Comparison of ENCODE assay signal across 8 cellular contexts in the genomic region with DNA sequence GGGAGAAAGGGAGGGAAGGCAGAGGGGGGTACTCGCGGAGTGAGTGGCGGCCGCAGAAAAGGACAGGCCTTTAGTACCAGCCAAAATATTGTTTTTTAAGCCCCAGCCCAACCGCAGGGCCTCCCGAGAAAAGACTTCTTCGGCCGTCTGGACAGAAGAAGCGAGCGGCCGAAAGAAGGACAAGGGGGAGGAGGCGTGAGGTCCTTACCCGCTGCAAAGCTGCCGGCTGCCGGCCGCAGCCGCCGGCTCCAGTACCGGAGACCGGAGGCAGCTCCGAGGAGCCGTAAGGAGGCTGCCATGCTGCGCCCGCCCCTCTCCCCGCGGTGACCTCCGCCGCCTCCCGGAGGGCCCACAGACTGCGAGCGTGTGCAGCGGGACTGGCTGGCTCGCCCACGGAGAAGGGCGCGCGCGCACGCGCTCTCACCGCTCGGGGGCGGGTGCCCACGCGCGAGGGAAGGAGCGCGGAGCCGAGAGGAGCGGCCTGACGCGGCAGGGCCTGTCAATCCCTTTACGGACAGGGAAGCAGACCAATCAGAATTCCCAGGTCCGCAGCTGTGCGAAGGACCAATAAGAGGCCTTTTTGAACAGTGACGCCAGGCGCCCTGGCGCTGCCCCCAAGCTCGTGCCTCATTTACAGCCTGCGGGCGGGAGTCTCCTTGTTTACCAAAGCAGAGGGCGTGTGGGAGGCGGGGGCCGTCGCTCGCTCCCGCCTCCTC. TPM values are rescaled to one million over a fixed set of nuclear protein-coding genes. Genes with fewer than 3 reads are reported as not detected.
A peak's percentile ranks its signal among the peaks of the same experiment; 100 is the strongest.
DNase-seq lines count a peak whose midpoint lies in the region; ATAC-seq and TF ChIP-seq lines count a peak whose summit lies in the region.

HIBADH (minus strand) TSS at position 394 of the 716 bp plus-strand sequence; CDS start at position 299, 95 bp downstream.

- peak within 1 kb of the TSS; percentile 91 for H3K4me3 ChIP-seq in MG63
- H3K4me3 ChIP-seq in fibroblast of pulmonary artery (replicated peaks; ENCODE audit: low read depth, low read length), result peak within 1 kb of the TSS; percentile 77

- peak within 1 kb of the TSS; percentile 98 for H3K9ac ChIP-seq in ES-I3 (ENCODE audit: low read depth, low read length)
- peak within 1 kb of the TSS; percentile 97 for H3K9ac ChIP-seq in H9 (ENCODE audit: extremely low read depth, insufficient read length, low read length)

- peak within 1 kb of the TSS; percentile 80 to 89 (median 87); a peak in 6 of 7 replicates for H3K27ac Mint-ChIP-seq in H9
- H3K27ac Mint-ChIP-seq in natural killer cell treated with Interleukin-12 subunit alpha and Interleukin-12 subunit beta and Interleukin-15 and Interleukin-18, amount 100 ng/mL, for 72 hours, result peak within 1 kb of the TSS; percentile 43 to 85

- no peak within 1 kb of the TSS for H2BK20ac ChIP-seq in H9 (ENCODE audit: low read depth, low read length, poor library complexity, severe bottlenecking)

- peak within 1 kb of the TSS; percentile 61 for H4K8ac ChIP-seq in H9 (replicated peaks; ENCODE audit: insufficient read length, low read depth, low read length)

- peak within 1 kb of the TSS; percentile 96 for H3K18ac ChIP-seq in H9 (ENCODE audit: insufficient read length, low read depth, low read length)

- peak within 1 kb of the TSS; percentile 76 for H3K14ac ChIP-seq in H9 (ENCODE audit: insufficient read depth, low read length)

- peak; percentile 99 for ATAC-seq in natural killer cell treated with Interleukin-12 subunit alpha and Interleukin-12 subunit beta and Interleukin-15 and Interleukin-18, amount 100 ng/mL, for 72 hours
- ATAC-seq in stimulated activated naive CD8-positive, alpha-beta T cell treated with anti-CD3 and anti-CD28 coated beads, Interleukin-15, Interleukin-2, amounts not matched to agents 100 U/mL and 50 U/mL, for 24 hours, result peak; percentile 100

- H3K4ac ChIP-seq in H9 (ENCODE audit: low read depth, low read length), result no peak within 1 kb of the TSS

- H3K27ac ChIP-seq in H9 (ENCODE audit: insufficient read length, low read depth, low read length), result no peak within 1 kb of the TSS

- no peak within 1 kb of the TSS for H2BK5ac ChIP-seq in H9 (ENCODE audit: insufficient read length, low read length)

- no peak within 1 kb of the TSS for H3K56ac ChIP-seq in H9 (ENCODE audit: insufficient read length, low read depth, low read length)

- H3K36me3 Mint-ChIP-seq in H9 (ENCODE audit: insufficient read depth in 1 of 3, low read depth in 3 of 3), result peaks cover 0 to 10% (median 0%) of the 10 kb centered on the region in 3 experiments; a peak in 3 of 7 replicates
- H3K36me3 Mint-ChIP-seq in natural killer cell treated with Interleukin-12 subunit alpha and Interleukin-12 subunit beta and Interleukin-15 and Interleukin-18, amount 100 ng/mL, for 72 hours, result no peaks in the 10 kb centered on the region

- TF ChIP-seq CTCF in H9 (conservative IDR thresholded peaks at IDR 0.05) (no peak), fibroblast of pulmonary artery (IDR thresholded peaks at IDR 0.05; ENCODE audit: low read length, missing control alignments) (no peak)

- H3K9me3 ChIP-seq in ES-I3 (ENCODE audit: control insufficient read depth, insufficient read depth, low read length), result no peaks in the 10 kb centered on the region
- H3K9me3 ChIP-seq in H9 (ENCODE audit: control insufficient read depth, low read depth, low read length), result no peaks in the 10 kb centered on the region
- H3K9me3 ChIP-seq in MG63, result no peaks in the 10 kb centered on the region

- no peak within 1 kb of the TSS for H3K23ac ChIP-seq in H9 (ENCODE audit: insufficient read length, low read depth, low read length)

- H4K91ac ChIP-seq in H9 (ENCODE audit: insufficient read length, low read depth, low read length), result peak within 1 kb of the TSS; percentile 69

- WGBS in H9 (ENCODE audit: extremely low coverage, insufficient read length, low lambda C conversion rate), result no CpG with 5 or more reads among the region's 67 CpGs

- peaks cover 8% of the 10 kb centered on the region for H3K23me2 ChIP-seq in H9 (ENCODE audit: insufficient read length, low read depth, low read length, poor library complexity, severe bottlenecking)

- H2BK12ac ChIP-seq in H9 (ENCODE audit: insufficient read length, low read depth, low read length), result no peak within 1 kb of the TSS

- H4K5ac ChIP-seq in H9 (ENCODE audit: insufficient read length, low read depth, low read length), result no peak within 1 kb of the TSS

- H3K4me1 Mint-ChIP-seq in H9, result peaks cover 7 to 8% of the 10 kb centered on the region in 2 experiments
- peaks cover 3 to 7% of the 10 kb centered on the region in 2 donors for H3K4me1 Mint-ChIP-seq in natural killer cell treated with Interleukin-12 subunit alpha and Interleukin-12 subunit beta and Interleukin-15 and Interleukin-18, amount 100 ng/mL, for 72 hours (ENCODE audit: low read depth in 2 of 2)

- peak within 1 kb of the TSS; percentile 75 for H2AFZ ChIP-seq in H9 (ENCODE audit: low read length)

- no peaks in the 10 kb centered on the region for H3K79me1 ChIP-seq in H9 (ENCODE audit: insufficient read depth, low read depth, low read length, poor library complexity, severe bottlenecking)

- H3K4me3 Mint-ChIP-seq in H9, result peak within 1 kb of the TSS; percentile 86 to 91
- peak within 1 kb of the TSS; percentile 79 for H3K4me3 Mint-ChIP-seq in natural killer cell treated with Interleukin-12 subunit alpha and Interleukin-12 subunit beta and Interleukin-15 and Interleukin-18, amount 100 ng/mL, for 72 hours

- no peaks in the 10 kb centered on the region for H3K79me2 ChIP-seq in H9 (ENCODE audit: insufficient read depth, low read length)

- H2AK5ac ChIP-seq in H9 (ENCODE audit: insufficient read length, low read length), result no peak within 1 kb of the TSS

- peaks cover 0 to 4% of the 10 kb centered on the region in 2 experiments; a peak in 1 of 5 replicates for H3K9me3 Mint-ChIP-seq in H9
- H3K9me3 Mint-ChIP-seq in natural killer cell treated with Interleukin-12 subunit alpha and Interleukin-12 subunit beta and Interleukin-15 and Interleukin-18, amount 100 ng/mL, for 72 hours, result no peaks in the 10 kb centered on the region

- H4K20me1 ChIP-seq in H9 (ENCODE audit: control insufficient read depth, insufficient read depth, insufficient read length), result no peaks in the 10 kb centered on the region

- H2BK120ac ChIP-seq in H9 (ENCODE audit: low read depth, low read length, poor library complexity, severe bottlenecking), result no peak within 1 kb of the TSS

- H3K4me1 ChIP-seq in ES-I3 (ENCODE audit: insufficient read depth, low read length) (no peaks in the 10 kb centered on the region), H9 (ENCODE audit: insufficient read depth, low read length) (no peaks in the 10 kb centered on the region; the same call in 1 of the 2 replicates)

- H3K36me3 ChIP-seq in ES-I3 (ENCODE audit: insufficient read depth, low read length) (0 out of 2 replicates have a peak, but pooled peaks cover 2% of the 10 kb centered on the region), MG63 (no peaks in the 10 kb centered on the region)

- peak within 1 kb of the TSS; percentile 73; the same call in 1 of the 2 replicates for H2BK15ac ChIP-seq in H9 (ENCODE audit: low read depth, low read length)

- DNase-seq in H9, result peak; percentile 99
- peak; percentile 99 for DNase-seq in MG63
- peak; percentile 100 for DNase-seq in SHP77 treated with DMSO at 0.1 percent for 48 hours (lab: John Stamatoyannopoulos, UW)
- DNase-seq in activated effector memory CD4-positive, alpha-beta T cell treated with anti-CD3 and anti-CD28 coated beads, Interleukin-2, amount 50 U/mL, for 16 hours, result peak; percentile 98
- peak; percentile 100 for DNase-seq in fibroblast of pulmonary artery (ENCODE audit: low read depth)
- peak; percentile 98 for DNase-seq in natural killer cell treated with Interleukin-12 subunit alpha and Interleukin-12 subunit beta and Interleukin-15 and Interleukin-18, amount 100 ng/mL, for 72 hours (ENCODE audit: low spot score)
- peak; percentile 91 for DNase-seq in stimulated activated naive CD8-positive, alpha-beta T cell treated with anti-CD3 and anti-CD28 coated beads, Interleukin-15, Interleukin-2, amounts not matched to agents 100 U/mL and 50 U/mL, for 24 hours

- no peak within 1 kb of the TSS for H3T11ph ChIP-seq in H9 (ENCODE audit: low read length)

- H3K4me2 ChIP-seq in H9 (ENCODE audit: insufficient read depth, insufficient read length, low read length), result peak within 1 kb of the TSS; percentile 99

- H3K27me3 ChIP-seq in H9 (ENCODE audit: insufficient read depth, low read length) (no peaks in the 10 kb centered on the region), MG63 (no peaks in the 10 kb centered on the region)

- H3K27me3 Mint-ChIP-seq in H9 (ENCODE audit: low read depth), result peaks cover 8% of the 10 kb centered on the region; the same call in 1 of the 2 replicates
- peaks cover 0 to 3% of the 10 kb centered on the region in 2 donors for H3K27me3 Mint-ChIP-seq in natural killer cell treated with Interleukin-12 subunit alpha and Interleukin-12 subunit beta and Interleukin-15 and Interleukin-18, amount 100 ng/mL, for 72 hours

RNA-seq across cellular contexts. Expression of gene HIBADH, which starts in this region (rescaled TPM):
- 20.8 and 23.2 TPM in 2 replicates for total RNA-seq in H9 (2021)
- 19.0 and 31.0 TPM in 2 replicates for total RNA-seq in MG63 (2014; rRNA removed; shearing (Covaris generic); ENCODE audit: low replicate concordance)
- 10 to 100 TPM in 1 of 2 donors, 1 to 10 TPM in 1; 8.9 to 11.4 TPM for total RNA-seq in natural killer cell treated with Interleukin-12 subunit alpha and Interleukin-12 subunit beta and Interleukin-15 and Interleukin-18, amount 100 ng/mL, for 72 hours
